In genomic region chr5:154826-155225, GRCh38 we compare ENCODE assay signal across 15 cellular contexts. TPM values are rescaled to one million over a fixed set of nuclear protein-coding genes. Genes with fewer than 3 reads are reported as not detected.
"Had no signal": no experiment of that assay in that cellular context is flagged by ENCODE, and none has a peak within 500 bp of the region (broad histone marks: within the 10 kb centered on the region; RNA-seq: fewer than 3 reads in every experiment).

No MANE protein-coding gene starts in this region.

- H3K4me1 ChIP-seq: breast epithelium, foreskin keratinocyte, pancreas, uterus had no signal

- H3K27ac Mint-ChIP-seq: activated CD4-positive, alpha-beta memory T cell treated with anti-CD3 and anti-CD28 coated beads, Interleukin-2, amount 10 ng/mL, durations not matched to agents 7 days and 5 days; activated naive CD8-positive, alpha-beta T cell; activated T-helper 1 cell treated with anti-CD3 and anti-CD28 coated beads, Interleukin-12 subunit alpha, Interleukin-12 subunit beta, Interleukin-2, Interleukin-4 antibody, amounts not matched to agents 30 ng/mL and 10 ng/mL and 1 ng/mL, durations not matched to agents 14 hours and 24 hours and 36 hours; stimulated activated naive CD8-positive, alpha-beta T cell treated with anti-CD3 and anti-CD28 coated beads, Interleukin-15, amount 100 ng/mL, for 72 hours had no signal

- H3K36me3 Mint-ChIP-seq: activated naive CD8-positive, alpha-beta T cell had no signal

- H3K9me3 Mint-ChIP-seq: activated CD4-positive, alpha-beta memory T cell treated with anti-CD3 and anti-CD28 coated beads, Interleukin-2, amount 10 ng/mL, durations not matched to agents 7 days and 5 days; activated T-helper 1 cell treated with anti-CD3 and anti-CD28 coated beads, Interleukin-12 subunit alpha, Interleukin-12 subunit beta, Interleukin-2, Interleukin-4 antibody, amounts not matched to agents 30 ng/mL and 10 ng/mL and 1 ng/mL, durations not matched to agents 14 hours and 24 hours and 36 hours; stimulated activated naive CD8-positive, alpha-beta T cell treated with anti-CD3 and anti-CD28 coated beads, Interleukin-15, amount 100 ng/mL, for 72 hours had no signal

- H3K27me3 Mint-ChIP-seq: activated CD4-positive, alpha-beta memory T cell treated with anti-CD3 and anti-CD28 coated beads, Interleukin-2, amount 10 ng/mL, durations not matched to agents 7 days and 5 days; activated naive CD8-positive, alpha-beta T cell had no signal

- H3K36me3 ChIP-seq: breast epithelium, esophagus squamous epithelium, pancreas, thoracic aorta, uterus had no signal

- H3K4me1 Mint-ChIP-seq: activated CD4-positive, alpha-beta memory T cell treated with anti-CD3 and anti-CD28 coated beads, Interleukin-2, amount 10 ng/mL, durations not matched to agents 7 days and 5 days had no signal

- H3K4me3 ChIP-seq: breast epithelium, esophagus squamous epithelium, pancreas, thoracic aorta, uterus had no signal

- DNase-seq: activated CD4-positive, alpha-beta memory T cell treated with anti-CD3 and anti-CD28 coated beads, Interleukin-2, amount 10 ng/mL, durations not matched to agents 7 days and 5 days; activated CD4-positive, alpha-beta T cell treated with anti-CD3 and anti-CD28 coated beads for 1 hour; esophagus squamous epithelium; foreskin keratinocyte; stimulated activated CD4-positive, alpha-beta T cell treated with anti-CD3 and anti-CD28 coated beads, Interleukin-4, amount 100 ng/mL, for 4 hours; stimulated activated naive CD8-positive, alpha-beta T cell treated with anti-CD3 and anti-CD28 coated beads, Interleukin-15, amount 100 ng/mL, for 72 hours; SW 1271; uterus had no signal

- H3K27me3 ChIP-seq: breast epithelium, foreskin keratinocyte, pancreas, uterus had no signal

- H3K4me3 Mint-ChIP-seq: activated CD4-positive, alpha-beta memory T cell treated with anti-CD3 and anti-CD28 coated beads, Interleukin-2, amount 10 ng/mL, durations not matched to agents 7 days and 5 days; activated naive CD8-positive, alpha-beta T cell; activated T-helper 1 cell treated with anti-CD3 and anti-CD28 coated beads, Interleukin-12 subunit alpha, Interleukin-12 subunit beta, Interleukin-2, Interleukin-4 antibody, amounts not matched to agents 30 ng/mL and 10 ng/mL and 1 ng/mL, durations not matched to agents 14 hours and 24 hours and 36 hours; neural crest cell; stimulated activated naive CD8-positive, alpha-beta T cell treated with anti-CD3 and anti-CD28 coated beads, Interleukin-15, amount 100 ng/mL, for 72 hours had no signal

- H3K9me3 ChIP-seq: breast epithelium, esophagus squamous epithelium, pancreas, thoracic aorta, uterus had no signal

- H3K27ac ChIP-seq: breast epithelium, esophagus squamous epithelium, foreskin keratinocyte, pancreas, thoracic aorta, uterus had no signal

RNA-seq across cellular contexts. Expression of gene LRRC14B, which starts 36.5 kb away (rescaled TPM):
- total RNA-seq: activated CD4-positive, alpha-beta memory T cell treated with anti-CD3 and anti-CD28 coated beads, Interleukin-2, amount 10 ng/mL, durations not matched to agents 7 days and 5 days; activated T-helper 1 cell treated with anti-CD3 and anti-CD28 coated beads, Interleukin-12 subunit alpha, Interleukin-12 subunit beta, Interleukin-2, Interleukin-4 antibody, amounts not matched to agents 30 ng/mL and 10 ng/mL and 1 ng/mL, durations not matched to agents 14 hours and 24 hours and 36 hours; esophagus squamous epithelium; foreskin keratinocyte; neural crest cell; pancreas; renal cortical epithelial cell; thoracic aorta; uterus had no signal
- polyA plus RNA-seq: foreskin keratinocyte, pancreas had no signal
